Comparison of ENCODE assay signal across 21 cellular contexts in the genomic region with DNA sequence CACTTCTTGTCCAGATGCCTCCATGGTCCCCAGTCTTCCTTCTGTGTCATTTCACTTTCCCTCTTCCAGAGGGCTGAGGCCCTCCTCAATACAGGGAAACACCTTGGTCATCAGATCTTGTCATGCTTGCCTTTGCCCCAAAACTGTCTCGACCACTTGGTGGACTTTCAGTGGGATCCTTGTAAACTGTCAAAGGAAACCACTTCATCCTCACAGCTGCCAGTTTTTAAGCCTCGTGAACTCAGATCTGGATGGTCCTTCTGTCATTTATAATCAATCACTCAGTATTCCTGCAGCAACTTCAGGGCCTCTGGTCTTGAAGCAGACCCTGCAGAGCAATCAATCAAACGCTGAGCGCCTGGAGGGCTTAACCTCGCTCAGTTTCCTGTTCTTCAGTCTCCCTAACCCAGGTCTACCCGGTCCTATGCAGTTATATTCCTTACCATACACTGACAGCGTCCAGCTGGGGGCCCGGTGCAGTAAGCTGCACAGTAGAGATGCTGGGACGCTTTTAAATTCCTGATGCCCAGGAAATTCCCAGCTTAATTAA.
DNase-seq lines count a peak whose midpoint lies in the region; ATAC-seq, FAIRE-seq and TF ChIP-seq lines count a peak whose summit lies in the region.
"Had no signal": no experiment of that assay in that cellular context is flagged by ENCODE, and none has a peak within 500 bp of the region (broad histone marks: within the 10 kb centered on the region; RNA-seq: fewer than 3 reads in every experiment).

No MANE protein-coding gene starts in this region.

- H3K36me3 ChIP-seq in GM23338 (ENCODE audit: insufficient read depth) (peaks cover 4% of the 10 kb centered on the region), hepatocyte (replicated peaks; ENCODE audit: insufficient read depth, low read depth) (no peaks in the 10 kb centered on the region), smooth muscle cell (ENCODE audit: low read depth) (peaks cover 14% of the 10 kb centered on the region)
- H3K36me3 ChIP-seq: SJSA1 had no signal

- H3K27me3 ChIP-seq in GM23338 (ENCODE audit: insufficient read depth) = no peaks in the 10 kb centered on the region
- H3K27me3 ChIP-seq in hepatocyte = no peaks in the 10 kb centered on the region
- no peaks in the 10 kb centered on the region for H3K27me3 ChIP-seq in smooth muscle cell (ENCODE audit: low read depth)
- H3K27me3 ChIP-seq: breast epithelium, SJSA1 had no signal

- DNase-seq in GM23338 (ENCODE audit: low spot score) (no peak), SK-N-DZ (ENCODE audit: low spot score) (peak; percentile 17), hepatocyte (ENCODE audit: low spot score) (no peak), smooth muscle cell (lab: John Stamatoyannopoulos, UW; ENCODE audit: unreplicated experiment) (no peak), NCI-H2171 treated with DMSO at 0.1 percent for 48 hours (lab: John Stamatoyannopoulos, UW) (no peak), HTR-8/SVneo (ENCODE audit: insufficient read length, low spot score) (no peak), HFFc6 (no peak)
- DNase-seq: activated CD8-positive, alpha-beta memory T cell treated with anti-CD3 and anti-CD28 coated beads for 24 hours; DMS79 treated with DMSO at 0.1 percent for 48 hours; HCEC 1CT; mammary epithelial cell; natural killer cell; NCI-H1105 treated with DMSO at 0.1 percent for 48 hours; NCI-H748 treated with DMSO at 0.1 percent for 48 hours; PC-9; stimulated activated CD4-positive, alpha-beta T cell treated with anti-CD3 and anti-CD28 coated beads, Interleukin-12 subunit alpha, Interleukin-12 subunit beta, amount 100 ng/mL, for 4 hours; trophoblast cell had no signal

- no peaks in the 10 kb centered on the region for H3K4me1 ChIP-seq in GM23338 (ENCODE audit: insufficient read depth)
- H3K4me1 ChIP-seq in hepatocyte (ENCODE audit: insufficient read depth) = no peaks in the 10 kb centered on the region
- H3K4me1 ChIP-seq in smooth muscle cell (ENCODE audit: low read depth) = peaks cover 8% of the 10 kb centered on the region
- H3K4me1 ChIP-seq: breast epithelium, SJSA1 had no signal

- no peak overlapping the region for H3K4me2 ChIP-seq in GM23338
- H3K4me2 ChIP-seq in hepatocyte = no peak overlapping the region
- no peak overlapping the region for H3K4me2 ChIP-seq in smooth muscle cell
- H3K4me2 ChIP-seq: PC-9 had no signal

- H3K36me3 Mint-ChIP-seq in GM23338 (ENCODE audit: low read depth) (peaks cover 54% of the 10 kb centered on the region), HFFc6 (ENCODE audit: low read depth) (peaks cover 21% of the 10 kb centered on the region)

- H3K9me3 ChIP-seq in hepatocyte (ENCODE audit: low read depth) (no peaks in the 10 kb centered on the region), smooth muscle cell (replicated peaks; ENCODE audit: low read depth) (no peaks in the 10 kb centered on the region)
- H3K9me3 ChIP-seq: breast epithelium, SJSA1 had no signal

- H3K27me3 Mint-ChIP-seq in GM23338 (ENCODE audit: insufficient read depth, low read depth, poor library complexity) = peaks cover 10% of the 10 kb centered on the region
- H3K27me3 Mint-ChIP-seq in HFFc6 (ENCODE audit: insufficient read depth) = peaks cover 2% of the 10 kb centered on the region; the same call in 1 of the 2 replicates

- H3F3A ChIP-seq in GM23338 (replicated peaks; ENCODE audit: low read depth) (no peaks in the 10 kb centered on the region), smooth muscle cell (ENCODE audit: low read depth) (peaks cover 18% of the 10 kb centered on the region)

- no peak for ATAC-seq in GM23338
- ATAC-seq in GM18517 (IDR thresholded peaks at IDR 0.05; ENCODE audit: unreplicated experiment) = no peak
- ATAC-seq: natural killer cell had no signal

- TF ChIP-seq CTCF in GM23338 (conservative IDR thresholded peaks at IDR 0.05; ENCODE audit: low read depth in 2 of 2) = no peak
- no peak for TF ChIP-seq CTCF in hepatocyte (IDR thresholded peaks at IDR 0.05; ENCODE audit: poor library complexity)
- no peak for TF ChIP-seq CTCF in smooth muscle cell (IDR thresholded peaks at IDR 0.05; ENCODE audit: borderline replicate concordance, insufficient read depth, poor library complexity, severe bottlenecking)
- no peak for TF ChIP-seq CTCF in HFFc6 (IDR thresholded peaks at IDR 0.05)

- no peak overlapping the region for H3K4me3 Mint-ChIP-seq in GM23338
- no peak overlapping the region for H3K4me3 Mint-ChIP-seq in HFFc6
- H3K4me3 Mint-ChIP-seq: activated T-helper 1 cell treated with anti-CD3 and anti-CD28 coated beads, Interleukin-12 subunit alpha, Interleukin-12 subunit beta, Interleukin-2, Interleukin-4 antibody, amounts not matched to agents 30 ng/mL and 10 ng/mL and 1 ng/mL, durations not matched to agents 14 hours and 24 hours and 36 hours; natural killer cell had no signal

- H3K9me2 ChIP-seq in GM23338 (ENCODE audit: insufficient read depth) (no peaks in the 10 kb centered on the region), hepatocyte (replicated peaks; ENCODE audit: insufficient read depth) (no peaks in the 10 kb centered on the region)

- no peak overlapping the region for H2AFZ ChIP-seq in GM23338
- H2AFZ ChIP-seq in hepatocyte = no peak overlapping the region
- H2AFZ ChIP-seq in smooth muscle cell (ENCODE audit: low read depth) = no peak overlapping the region
- H2AFZ ChIP-seq: PC-9 had no signal

- H4K20me1 ChIP-seq in GM23338 (replicated peaks; ENCODE audit: insufficient read depth) (0 out of 2 replicates have a peak, but pooled peaks cover 13% of the 10 kb centered on the region), hepatocyte (ENCODE audit: insufficient read depth, poor library complexity, severe bottlenecking) (no peaks in the 10 kb centered on the region), smooth muscle cell (ENCODE audit: low read depth) (peaks cover 25% of the 10 kb centered on the region)

- no peak overlapping the region for H3K4me3 ChIP-seq in GM23338
- no peak overlapping the region for H3K4me3 ChIP-seq in hepatocyte
- no peak overlapping the region for H3K4me3 ChIP-seq in smooth muscle cell
- H3K4me3 ChIP-seq: breast epithelium, PC-9, SJSA1 had no signal

- no peak overlapping the region for H3K9ac ChIP-seq in smooth muscle cell (ENCODE audit: low read depth)

- H3K27ac ChIP-seq in GM23338 (ENCODE audit: low read depth) (peak overlapping the region; percentile 50; the same call in 1 of the 2 replicates), hepatocyte (peak overlapping the region; percentile 27), smooth muscle cell (ENCODE audit: low read depth) (peak overlapping the region; percentile 61)
- H3K27ac ChIP-seq: breast epithelium, PC-9, SJSA1 had no signal

- no peaks in the 10 kb centered on the region for H3K9me3 Mint-ChIP-seq in GM23338
- no peaks in the 10 kb centered on the region for H3K9me3 Mint-ChIP-seq in HFFc6
- H3K9me3 Mint-ChIP-seq: activated T-helper 1 cell treated with anti-CD3 and anti-CD28 coated beads, Interleukin-12 subunit alpha, Interleukin-12 subunit beta, Interleukin-2, Interleukin-4 antibody, amounts not matched to agents 30 ng/mL and 10 ng/mL and 1 ng/mL, durations not matched to agents 14 hours and 24 hours and 36 hours; natural killer cell had no signal

- 61% methylated on average over 9 of the region's 9 CpGs for WGBS in hepatocyte (ENCODE audit: low lambda C conversion rate, missing lambda C conversion rate)
- 69% methylated on average over 9 of the region's 9 CpGs for WGBS in smooth muscle cell (ENCODE audit: low lambda C conversion rate)

- H3K27ac Mint-ChIP-seq in GM23338 = peak overlapping the region; percentile 15; the same call in 1 of the 2 replicates
- H3K27ac Mint-ChIP-seq in HFFc6 = no peak overlapping the region
- H3K27ac Mint-ChIP-seq: activated T-helper 1 cell treated with anti-CD3 and anti-CD28 coated beads, Interleukin-12 subunit alpha, Interleukin-12 subunit beta, Interleukin-2, Interleukin-4 antibody, amounts not matched to agents 30 ng/mL and 10 ng/mL and 1 ng/mL, durations not matched to agents 14 hours and 24 hours and 36 hours had no signal

- H3K4me1 Mint-ChIP-seq in GM23338 = no peaks in the 10 kb centered on the region; the same call in 2 of the 3 replicates
- peaks cover 6% of the 10 kb centered on the region for H3K4me1 Mint-ChIP-seq in HFFc6 (ENCODE audit: low read depth)
- H3K4me1 Mint-ChIP-seq: natural killer cell had no signal

- FAIRE-seq in HTR-8/SVneo (lab: Jason Lieb, UNC) = no peak

- H3K79me2 ChIP-seq in GM23338 (replicated peaks; ENCODE audit: insufficient read depth) (no peaks in the 10 kb centered on the region), hepatocyte (no peaks in the 10 kb centered on the region), smooth muscle cell (ENCODE audit: low read depth) (peaks cover 5% of the 10 kb centered on the region)

TF ChIP-seq in GM23338, 12 proteins besides CTCF, POLR2A, EP300 and RAD21:
- TF ChIP-seq POLR2AphosphoS5 (IDR thresholded peaks at IDR 0.05; ENCODE audit: low read depth) = no peak
- TF ChIP-seq STAT1 (IDR thresholded peaks at IDR 0.05; ENCODE audit: unreplicated experiment) = no peak
- no peak for TF ChIP-seq NANOG (IDR thresholded peaks at IDR 0.05; ENCODE audit: borderline replicate concordance)
- TF ChIP-seq CREB1 (CRISPR knock-in tag; IDR thresholded peaks at IDR 0.05; ENCODE audit: low read depth) = no peak
